Comparison of ENCODE assay signal across 12 cellular contexts in genomic region chr5:2750758-2751464, GRCh38. TPM values are rescaled to one million over a fixed set of nuclear protein-coding genes. Genes with fewer than 3 reads are reported as not detected.
A peak's percentile ranks its signal among the peaks of the same experiment; 100 is the strongest.
DNase-seq lines count a peak whose midpoint lies in the region; ATAC-seq and TF ChIP-seq lines count a peak whose summit lies in the region.
"Had no signal": no experiment of that assay in that cellular context is flagged by ENCODE, and none has a peak within 500 bp of the region (broad histone marks: within the 10 kb centered on the region; RNA-seq: fewer than 3 reads in every experiment).

No MANE protein-coding gene starts in this region.

- peaks cover 40% of the 10 kb centered on the region for H3K27me3 ChIP-seq in suprapubic skin

- POLR2A ChIA-PET in MCF 10A (lab: Yijun Ruan, JAX): interaction anchor here (0.6 to 5.1 kb wide), 17 partner anchors 9 to 1949 kb away, joined by 3 to 43 read pairs (median 6); partner anchors contain the start of genes IRX1 and NDUFS6

- no peak for ATAC-seq in activated naive CD4-positive, alpha-beta T cell treated with anti-CD3 and anti-CD28 coated beads, Interleukin-2, amount 50 U/mL, for 72 hours

- TF ChIP-seq EP300 in suprapubic skin (IDR thresholded peaks at IDR 0.05): no peak

- WGBS in suprapubic skin: no CpG with 5 or more reads among the region's 110 CpGs

- H3K36me3 Mint-ChIP-seq in MCF 10A (ENCODE audit: insufficient read depth, unreplicated experiment): peaks cover 60% of the 10 kb centered on the region
- peaks cover 11% of the 10 kb centered on the region in 2 donors for H3K36me3 Mint-ChIP-seq in activated naive CD4-positive, alpha-beta T cell treated with anti-CD3 and anti-CD28 coated beads, Interleukin-2, amount 50 U/mL, for 72 hours
- H3K36me3 Mint-ChIP-seq: IgD-negative memory B cell had no signal

- H3K9me3 ChIP-seq in suprapubic skin: no peaks in the 10 kb centered on the region

- H3K27ac ChIP-seq in suprapubic skin: peak overlapping the region; percentile 93
- H3K27ac ChIP-seq: 22Rv1, PC-9 had no signal

- no peaks in the 10 kb centered on the region for H3K9me3 Mint-ChIP-seq in MCF 10A (ENCODE audit: unreplicated experiment)
- H3K9me3 Mint-ChIP-seq in activated naive CD4-positive, alpha-beta T cell treated with anti-CD3 and anti-CD28 coated beads, Interleukin-2, amount 50 U/mL, for 72 hours: no peaks in the 10 kb centered on the region
- H3K9me3 Mint-ChIP-seq: stimulated activated naive CD8-positive, alpha-beta T cell treated with anti-CD3 and anti-CD28 coated beads, Interleukin-15, Interleukin-2, amounts not matched to agents 100 ng/mL and 50 ng/mL, for 24 hours had no signal

- no peaks in the 10 kb centered on the region for H3K27me3 Mint-ChIP-seq in MCF 10A (ENCODE audit: insufficient read depth, unreplicated experiment)

- peaks cover 11% of the 10 kb centered on the region for H3K36me3 ChIP-seq in suprapubic skin

- intact Hi-C loops in MCF 10A (cut with micrococcal nuclease): loop anchor here (1.0 kb wide), 2 partner anchors 32 to 559 kb away; no protein-coding TSS in a partner anchor

- H3K4me3 ChIP-seq in suprapubic skin: peak overlapping the region; percentile 83
- H3K4me3 ChIP-seq: PC-9 had no signal

- peaks cover 69% of the 10 kb centered on the region for H3K4me1 ChIP-seq in suprapubic skin

- peaks cover 13% of the 10 kb centered on the region for H3K4me1 Mint-ChIP-seq in MCF 10A (ENCODE audit: insufficient read depth, unreplicated experiment)

- TF ChIP-seq CTCF in MCF 10A (IDR thresholded peaks at IDR 0.05; ENCODE audit: unreplicated experiment): no peak
- no peak for TF ChIP-seq CTCF in suprapubic skin (IDR thresholded peaks at IDR 0.05)

- DNase-seq in DMS 273 (lab: John Stamatoyannopoulos, UW; ENCODE audit: unreplicated experiment) (peak; percentile 36), DMS 273 treated with DMSO at 0.1 percent for 48 hours (lab: John Stamatoyannopoulos, UW) (no peak), MCF 10A (ENCODE audit: unreplicated experiment) (no peak), islet precursor cell (peak; percentile 66), suprapubic skin (ENCODE audit: low spot score in 2 of 2) (no peak), SIG-M5 treated with dmso at 0.1 percent for 504 hours (lab: John Stamatoyannopoulos, UW; ENCODE audit: unreplicated experiment) (no peak), epidermal melanocyte (ENCODE audit: insufficient read length, low spot score) (no peak)
- no peak for DNase-seq in activated naive CD4-positive, alpha-beta T cell treated with anti-CD3 and anti-CD28 coated beads, Interleukin-2, amount 50 U/mL, for 72 hours (ENCODE audit: low spot score in 2 of 2)
- DNase-seq: PC-9 had no signal

- peak overlapping the region; percentile 95 for H3K27ac Mint-ChIP-seq in MCF 10A (ENCODE audit: low read depth, unreplicated experiment)
- H3K27ac Mint-ChIP-seq in activated naive CD4-positive, alpha-beta T cell treated with anti-CD3 and anti-CD28 coated beads, Interleukin-2, amount 50 U/mL, for 72 hours: no peak overlapping the region
- H3K27ac Mint-ChIP-seq: IgD-negative memory B cell had no signal

- H3K4me3 Mint-ChIP-seq in MCF 10A (ENCODE audit: unreplicated experiment): peak overlapping the region; percentile 82
- H3K4me3 Mint-ChIP-seq: IgD-negative memory B cell had no signal

- no peak for TF ChIP-seq POLR2A in suprapubic skin (IDR thresholded peaks at IDR 0.05)

- CTCF ChIA-PET in MCF 10A (lab: Yijun Ruan, JAX): interaction anchor here (0.6 to 1.0 kb wide), 4 partner anchors 98 to 987 kb away, joined by 3 read pairs; no protein-coding TSS in a partner anchor

- no TSS peak for BruUV-seq in MCF 10A (replicated peaks; lab: Mats Ljungman, UMichigan)

RNA-seq across cellular contexts. Expression of gene IRX2, which starts 0.6 kb away (rescaled TPM):
- total RNA-seq in MCF 10A (2022) (35.4 and 43.4 TPM in 2 replicates), suprapubic skin (10 to 100 TPM; 24.3 to 41.1 (median 32.7) TPM)
- not detected for total RNA-seq in activated naive CD4-positive, alpha-beta T cell treated with anti-CD3 and anti-CD28 coated beads, Interleukin-2, amount 50 U/mL, for 72 hours
- total RNA-seq: PC-9 had no signal

Comparison
In these comparisons a context has a peak if more than half of its experiments do, and no peak if none do; other contexts are left out.
1. DNase-seq: peak in DMS 273 (single experiment) and islet precursor cell (single experiment); none in DMS 273 treated with DMSO at 0.1 percent for 48 hours (single experiment), MCF 10A (single experiment), suprapubic skin (0 of 2), activated naive CD4-positive, alpha-beta T cell treated with anti-CD3 and anti-CD28 coated beads, Interleukin-2, amount 50 U/mL, for 72 hours (0 of 2), SIG-M5 treated with dmso at 0.1 percent for 504 hours (single experiment) and epidermal melanocyte (single experiment).
2. RNA of gene IRX2, which starts 0.6 kb away (total RNA-seq): 35.4 to 43.4 TPM in MCF 10A and 24.3 to 41.1 TPM in suprapubic skin; not detected in activated naive CD4-positive, alpha-beta T cell treated with anti-CD3 and anti-CD28 coated beads, Interleukin-2, amount 50 U/mL, for 72 hours; every median in the first group is over 10 times any median in the second.